In genomic region chr2:83916559-83916958, GRCh38 we compare ENCODE assay signal across 19 cellular contexts.
A peak's percentile ranks its signal among the peaks of the same experiment; 100 is the strongest.
DNase-seq lines count a peak whose midpoint lies in the region; ATAC-seq, FAIRE-seq and TF ChIP-seq lines count a peak whose summit lies in the region.
"Had no signal": no experiment of that assay in that cellular context is flagged by ENCODE, and none has a peak within 500 bp of the region (broad histone marks: within the 10 kb centered on the region; RNA-seq: fewer than 3 reads in every experiment).

No MANE protein-coding gene starts in this region.

- no peak overlapping the region for H3K4me2 ChIP-seq in A549
- H3K4me2 ChIP-seq: BLaER1 had no signal

- CTCF ChIA-PET in A549 (lab: Yijun Ruan, JAX) = no interaction called here

- TF ChIP-seq EP300 in A549 (IDR thresholded peaks at IDR 0.05) = no peak

- POLR2A ChIA-PET in A549 (lab: Yijun Ruan, JAX) = no interaction called here

- TF ChIP-seq RAD21 in A549 (conservative IDR thresholded peaks at IDR 0.05 in 1 of 2, IDR thresholded peaks at IDR 0.05 in 1 of 2) = no peak

- DNase-seq in A549 (ENCODE audit: low read depth in 1 of 2, low spot score in 1 of 2) (no peak), CD1c-positive myeloid dendritic cell (ENCODE audit: extremely low spot score) (no peak)
- DNase-seq: 8988T; ACHN; BE2C; C1 segment of cervical spinal cord; Caco-2; Calu3; CD4-positive, alpha-beta T cell; CD8-positive, alpha-beta T cell; DMS79 treated with DMSO at 0.1 percent for 48 hours; GF-D8 had no signal

- no peaks in the 10 kb centered on the region for H3K4me1 ChIP-seq in A549
- H3K4me1 ChIP-seq: BE2C, BLaER1, Caco-2 had no signal

- FAIRE-seq in A204.1 (lab: Jason Lieb, UNC) (peak; percentile 35), A549 (lab: Jason Lieb, UNC) (no peak), colon (lab: Jason Lieb, UNC) (peak; percentile 24)
- FAIRE-seq: D721Med, G401.6, GM12891 had no signal

- ATAC-seq in A549 = no peak
- ATAC-seq in HG02571 (IDR thresholded peaks at IDR 0.05; ENCODE audit: unreplicated experiment) = no peak
- ATAC-seq: CD8-positive, alpha-beta T cell had no signal

- no peak overlapping the region for H3K27ac ChIP-seq in A549
- H3K27ac ChIP-seq: BLaER1 had no signal

- no peaks in the 10 kb centered on the region for H3K9me3 ChIP-seq in A549
- H3K9me3 ChIP-seq: BE2C, BLaER1, Caco-2 had no signal

- no peak for TF ChIP-seq POLR2A in A549 (IDR thresholded peaks at IDR 0.05; ENCODE audit: low read length)

- no peak for TF ChIP-seq CTCF in A549 (IDR thresholded peaks at IDR 0.05)

- no peak overlapping the region for H3K4me3 ChIP-seq in A549
- H3K4me3 ChIP-seq: BLaER1 had no signal

TF ChIP-seq in A549, 52 proteins besides CTCF, POLR2A, EP300 and RAD21:
- TF ChIP-seq PBX3 (IDR thresholded peaks at IDR 0.05) (no peak), USF2 (IDR thresholded peaks at IDR 0.05) (no peak), POLR2AphosphoS2 (conservative IDR thresholded peaks at IDR 0.05; ENCODE audit: low read length) (no peak), NPAS2 (CRISPR knock-in tag; IDR thresholded peaks at IDR 0.05; ENCODE audit: borderline replicate concordance) (no peak), JUN (IDR thresholded peaks at IDR 0.05) (no peak), NR3C1 (IDR thresholded peaks at IDR 0.05) (no peak), MAFK (IDR thresholded peaks at IDR 0.05; ENCODE audit: partially characterized antibody) (peak; percentile 11)
